ENCODE assay signal across 31 cellular contexts in genomic region chrX:134607523-134607922, GRCh38. TPM values are rescaled to one million over a fixed set of nuclear protein-coding genes. Genes with fewer than 3 reads are reported as not detected.
"Had no signal": no experiment of that assay in that cellular context is flagged by ENCODE, and none has a peak within 500 bp of the region (broad histone marks: within the 10 kb centered on the region; RNA-seq: fewer than 3 reads in every experiment).

No MANE protein-coding gene starts in this region.

- H3K9me3 Mint-ChIP-seq: activated CD4-positive, alpha-beta T cell treated with anti-CD3 and anti-CD28 coated beads, Interleukin-2, amount 10 ng/mL, durations not matched to agents 24 days and 14 days; activated CD8-positive, alpha-beta T cell treated with anti-CD3 and anti-CD28 coated beads for 36 hours; activated T-helper 17 cell treated with anti-CD3 and anti-CD28 coated beads, Interleukin-2, amount 50 U/mL, for 72 hours had no signal

- H3K27me3 Mint-ChIP-seq: activated CD4-positive, alpha-beta T cell treated with anti-CD3 and anti-CD28 coated beads, Interleukin-2, amount 10 ng/mL, durations not matched to agents 24 days and 14 days; activated CD8-positive, alpha-beta T cell treated with anti-CD3 and anti-CD28 coated beads for 36 hours had no signal

- H3K4me3 ChIP-seq: ascending aorta, body of pancreas, breast epithelium, SJCRH30, SK-N-MC had no signal

- H3K4me1 ChIP-seq: ascending aorta, breast epithelium had no signal

- H3K4me1 Mint-ChIP-seq: activated CD4-positive, alpha-beta T cell treated with anti-CD3 and anti-CD28 coated beads, Interleukin-2, amount 10 ng/mL, durations not matched to agents 24 days and 14 days; activated naive CD8-positive, alpha-beta T cell treated with anti-CD3 and anti-CD28 coated beads for 36 hours; activated T-helper 17 cell treated with anti-CD3 and anti-CD28 coated beads, Interleukin-2, amount 50 U/mL, for 72 hours had no signal

- H3K36me3 ChIP-seq: ascending aorta, breast epithelium, SJCRH30 had no signal

- H3K27me3 ChIP-seq: ascending aorta, body of pancreas, SJCRH30 had no signal

- H3K9me3 ChIP-seq: ascending aorta, body of pancreas had no signal

- DNase-seq: activated CD4-positive, alpha-beta T cell treated with anti-CD3 and anti-CD28 coated beads, Interleukin-2, amount 10 ng/mL, durations not matched to agents 24 days and 14 days; activated CD4-positive, alpha-beta T cell treated with anti-CD3 and anti-CD28 coated beads, Interleukin-2, amount 50 U/mL, for 4 hours; activated CD8-positive, alpha-beta T cell treated with anti-CD3 and anti-CD28 coated beads for 36 hours; activated effector memory CD4-positive, alpha-beta T cell treated with anti-CD3 and anti-CD28 coated beads, Interleukin-2, amount 50 U/mL, for 16 hours; activated naive CD4-positive, alpha-beta T cell; activated naive CD4-positive, alpha-beta T cell treated with anti-CD3 and anti-CD28 coated beads, Interleukin-2, amount 50 U/mL, for 16 hours; activated naive CD8-positive, alpha-beta T cell treated with anti-CD3 and anti-CD28 coated beads for 36 hours; activated T-cell treated with anti-CD3 and anti-CD28 coated beads, Interleukin-2, amount 50 U/mL, for 1 hour; activated T-cell treated with anti-CD3 and anti-CD28 coated beads, Interleukin-2, amount 50 U/mL, for 72 hours; amniotic stem cell; body of pancreas; NCI-H1105 treated with DMSO at 0.1 percent for 48 hours; NCI-H1436; NCI-H1694; NCI-H1930; NCI-H2081 treated with DMSO at 0.1 percent for 48 hours; NCI-H226; NCI-H524; NCI-H69; SHP77; SJCRH30 had no signal

- ATAC-seq: activated CD8-positive, alpha-beta T cell treated with anti-CD3 and anti-CD28 coated beads for 36 hours; activated T-cell treated with anti-CD3 and anti-CD28 coated beads, Interleukin-2, amount 50 U/mL, for 72 hours; activated T-helper 17 cell treated with anti-CD3 and anti-CD28 coated beads, Interleukin-2, amount 50 U/mL, for 72 hours; body of pancreas; Panc1 had no signal

- H3K27ac ChIP-seq: ascending aorta, body of pancreas, breast epithelium, SJCRH30, SK-N-MC had no signal

- H3K4me3 Mint-ChIP-seq: activated CD4-positive, alpha-beta T cell treated with anti-CD3 and anti-CD28 coated beads, Interleukin-2, amount 10 ng/mL, durations not matched to agents 24 days and 14 days; activated CD8-positive, alpha-beta T cell treated with anti-CD3 and anti-CD28 coated beads for 36 hours; activated naive CD8-positive, alpha-beta T cell treated with anti-CD3 and anti-CD28 coated beads for 36 hours; activated T-cell treated with anti-CD3 and anti-CD28 coated beads, Interleukin-2, amount 50 U/mL, for 72 hours; activated T-helper 17 cell treated with anti-CD3 and anti-CD28 coated beads, Interleukin-2, amount 50 U/mL, for 72 hours; T-helper 1 cell treated with Interleukin-12 subunit alpha and Interleukin-12 subunit beta and Interleukin-4 antibody, amounts not matched to agents 30 μg/mL and 1 μg/mL, for 36 hours; T-helper 2 cell treated with Interferon-gamma antibody and Interleukin-4, amounts not matched to agents 5 μg/mL and 100 μg/mL, for 36 hours had no signal

- FAIRE-seq: TTC549 had no signal

- H3K27ac Mint-ChIP-seq: activated CD4-positive, alpha-beta T cell treated with anti-CD3 and anti-CD28 coated beads, Interleukin-2, amount 10 ng/mL, durations not matched to agents 24 days and 14 days; activated CD8-positive, alpha-beta T cell treated with anti-CD3 and anti-CD28 coated beads for 36 hours; activated naive CD8-positive, alpha-beta T cell treated with anti-CD3 and anti-CD28 coated beads for 36 hours; activated T-cell treated with anti-CD3 and anti-CD28 coated beads, Interleukin-2, amount 50 U/mL, for 72 hours; activated T-helper 17 cell treated with anti-CD3 and anti-CD28 coated beads, Interleukin-2, amount 50 U/mL, for 72 hours; T-helper 1 cell treated with Interleukin-12 subunit alpha and Interleukin-12 subunit beta and Interleukin-4 antibody, amounts not matched to agents 30 μg/mL and 1 μg/mL, for 36 hours; T-helper 2 cell treated with Interferon-gamma antibody and Interleukin-4, amounts not matched to agents 5 μg/mL and 100 μg/mL, for 36 hours had no signal

RNA-seq across cellular contexts. Expression of gene PLAC1, which starts 50.7 kb away (rescaled TPM):
- total RNA-seq: activated CD4-positive, alpha-beta T cell treated with anti-CD3 and anti-CD28 coated beads, Interleukin-2, amount 10 ng/mL, durations not matched to agents 24 days and 14 days; activated CD8-positive, alpha-beta memory T cell treated with anti-CD3 and anti-CD28 coated beads for 36 hours; activated CD8-positive, alpha-beta T cell treated with anti-CD3 and anti-CD28 coated beads for 36 hours; activated naive CD8-positive, alpha-beta T cell treated with anti-CD3 and anti-CD28 coated beads for 36 hours; ascending aorta; body of pancreas; breast epithelium; cardiac septum had no signal
